ENCODE assay signal across 21 cellular contexts in the genomic region with DNA sequence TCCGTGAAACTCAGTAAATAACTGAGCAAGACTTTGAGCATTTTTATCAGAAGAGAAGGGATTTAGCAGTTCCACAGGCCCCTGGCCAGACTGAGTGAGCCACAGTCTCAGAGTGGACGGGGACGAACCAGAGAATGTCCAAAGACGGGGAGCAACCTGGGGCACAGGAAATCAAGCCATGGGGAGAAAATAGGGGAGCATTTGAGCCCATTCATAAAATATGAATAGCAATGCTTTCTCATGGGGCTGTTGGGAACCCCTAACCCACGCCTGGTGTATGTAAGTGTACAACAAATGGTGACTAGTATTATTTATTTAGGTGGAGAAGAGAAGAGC. TPM values are rescaled to one million over a fixed set of nuclear protein-coding genes. Genes with fewer than 3 reads are reported as not detected.
DNase-seq lines count a peak whose midpoint lies in the region; ATAC-seq and TF ChIP-seq lines count a peak whose summit lies in the region.
"Had no signal": no experiment of that assay in that cellular context is flagged by ENCODE, and none has a peak within 500 bp of the region (broad histone marks: within the 10 kb centered on the region; RNA-seq: fewer than 3 reads in every experiment).

No MANE protein-coding gene starts in this region.

- H3K14ac ChIP-seq in neuronal stem cell (ENCODE audit: low read length): no peak overlapping the region

- H3K27me3 ChIP-seq in neuronal stem cell (ENCODE audit: control insufficient read depth in 3 of 3, insufficient read depth in 3 of 3, low read depth in 1 of 3, low read length in 3 of 3) (peaks cover 0 to 4% (median 0%) of the 10 kb centered on the region in 3 experiments), lower lobe of right lung (ENCODE audit: low read depth) (peaks cover 3% of the 10 kb centered on the region)
- H3K27me3 ChIP-seq: BE2C, colonic mucosa, MG63, neutrophil had no signal

- H2BK5ac ChIP-seq in neuronal stem cell (ENCODE audit: low read length): no peak overlapping the region

- CTCF ChIA-PET in activated CD8-positive, alpha-beta T cell treated with anti-CD3 and anti-CD28 coated beads for 36 hours (lab: Charles Lee): interaction anchor here (0.6 to 4.1 kb wide), 16 partner anchors 9 to 267 kb away, joined by 3 to 30 read pairs (median 4); no protein-coding TSS in a partner anchor
- CTCF ChIA-PET in activated CD8-positive, alpha-beta T cell treated with anti-CD3 and anti-CD28 coated beads, Interleukin-2, amount 10 ng/mL, durations not matched to agents 7 days and 5 days (lab: Charles Lee): interaction anchor here (0.9 to 4.1 kb wide), 8 partner anchors 12 to 251 kb away, joined by 3 to 32 read pairs (median 4); no protein-coding TSS in a partner anchor

- no peak overlapping the region for H4K8ac ChIP-seq in neuronal stem cell (ENCODE audit: low read depth, low read length)

- H3K27me3 Mint-ChIP-seq in activated CD8-positive, alpha-beta T cell treated with anti-CD3 and anti-CD28 coated beads for 36 hours: peaks cover 1% of the 10 kb centered on the region
- peaks cover 2% of the 10 kb centered on the region for H3K27me3 Mint-ChIP-seq in activated CD8-positive, alpha-beta T cell treated with anti-CD3 and anti-CD28 coated beads, Interleukin-2, amount 10 ng/mL, durations not matched to agents 7 days and 5 days (ENCODE audit: low read depth)
- no peaks in the 10 kb centered on the region for H3K27me3 Mint-ChIP-seq in brain

- intact Hi-C loops in activated CD8-positive, alpha-beta T cell treated with anti-CD3 and anti-CD28 coated beads for 36 hours (cut with micrococcal nuclease): no loop called here
- intact Hi-C loops in lower lobe of right lung (cut with DNase I): no loop called here

- no peak overlapping the region for H4K91ac ChIP-seq in neuronal stem cell (ENCODE audit: low read depth, low read length, poor library complexity)

- H3K79me1 ChIP-seq in neuronal stem cell (ENCODE audit: low read depth, low read length): no peaks in the 10 kb centered on the region

- no peak overlapping the region for H3K4me3 ChIP-seq in neuronal stem cell (ENCODE audit: low read length in 2 of 2)
- H3K4me3 ChIP-seq in lower lobe of right lung: no peak overlapping the region
- H3K4me3 ChIP-seq: colonic mucosa, MG63 had no signal

- POLR2A ChIA-PET in activated CD8-positive, alpha-beta T cell treated with anti-CD3 and anti-CD28 coated beads for 36 hours (lab: Charles Lee): no interaction called here
- POLR2A ChIA-PET in activated CD8-positive, alpha-beta T cell treated with anti-CD3 and anti-CD28 coated beads, Interleukin-2, amount 10 ng/mL, durations not matched to agents 7 days and 5 days (lab: Charles Lee): no interaction called here

- H3K27ac Mint-ChIP-seq in activated CD8-positive, alpha-beta T cell treated with anti-CD3 and anti-CD28 coated beads for 36 hours: no peak overlapping the region
- no peak overlapping the region for H3K27ac Mint-ChIP-seq in activated CD8-positive, alpha-beta T cell treated with anti-CD3 and anti-CD28 coated beads, Interleukin-2, amount 10 ng/mL, durations not matched to agents 7 days and 5 days
- peak overlapping the region in 4 of 5 experiments; percentile 31 to 79 (median 52) for H3K27ac Mint-ChIP-seq in brain
- H3K27ac Mint-ChIP-seq: activated T-cell treated with anti-CD3 and anti-CD28 coated beads, Interleukin-2, amount 50 U/mL, for 72 hours had no signal

- no peak overlapping the region for H3K4me3 Mint-ChIP-seq in activated CD8-positive, alpha-beta T cell treated with anti-CD3 and anti-CD28 coated beads for 36 hours
- no peak overlapping the region for H3K4me3 Mint-ChIP-seq in activated CD8-positive, alpha-beta T cell treated with anti-CD3 and anti-CD28 coated beads, Interleukin-2, amount 10 ng/mL, durations not matched to agents 7 days and 5 days
- H3K4me3 Mint-ChIP-seq in brain: peak overlapping the region in 2 of 5 experiments; percentile 5 to 13

- no peak overlapping the region for H2BK12ac ChIP-seq in neuronal stem cell (ENCODE audit: low read length)

- no peak overlapping the region for H2AK5ac ChIP-seq in neuronal stem cell (ENCODE audit: low read depth, low read length)

- no peaks in the 10 kb centered on the region for H3K36me3 Mint-ChIP-seq in activated CD8-positive, alpha-beta T cell treated with anti-CD3 and anti-CD28 coated beads for 36 hours (ENCODE audit: low read depth)
- H3K36me3 Mint-ChIP-seq in activated CD8-positive, alpha-beta T cell treated with anti-CD3 and anti-CD28 coated beads, Interleukin-2, amount 10 ng/mL, durations not matched to agents 7 days and 5 days (ENCODE audit: low read depth): peaks cover 3% of the 10 kb centered on the region
- no peaks in the 10 kb centered on the region for H3K36me3 Mint-ChIP-seq in brain
- H3K36me3 Mint-ChIP-seq: activated naive CD4-positive, alpha-beta T cell treated with anti-CD3 and anti-CD28 coated beads, Interleukin-2, amount 50 U/mL, for 72 hours had no signal

- H3K9ac ChIP-seq in neuronal stem cell (ENCODE audit: low read depth, low read length, poor library complexity): no peak overlapping the region
- H3K9ac ChIP-seq: SK-N-SH had no signal

- H3K9me3 ChIP-seq in neuronal stem cell (replicated peaks in 1 of 2; ENCODE audit: control insufficient read depth in 2 of 2, insufficient read depth in 1 of 2, low read depth in 1 of 2, low read length in 2 of 2) (no peaks in the 10 kb centered on the region), lower lobe of right lung (no peaks in the 10 kb centered on the region)
- H3K9me3 ChIP-seq: BE2C, colonic mucosa, MG63, neutrophil, SK-N-SH had no signal

- no peak for ATAC-seq in activated CD8-positive, alpha-beta T cell treated with anti-CD3 and anti-CD28 coated beads for 36 hours
- no peak for ATAC-seq in activated CD8-positive, alpha-beta T cell treated with anti-CD3 and anti-CD28 coated beads, Interleukin-2, amount 10 ng/mL, durations not matched to agents 7 days and 5 days
- ATAC-seq in GM18870 (IDR thresholded peaks at IDR 0.05; ENCODE audit: unreplicated experiment) (no peak), lower lobe of right lung (no peak)

- peak overlapping the region; percentile 53 for H2AFZ ChIP-seq in neuronal stem cell (ENCODE audit: low read length)

- TF ChIP-seq CTCF in activated CD8-positive, alpha-beta T cell treated with anti-CD3 and anti-CD28 coated beads for 36 hours (IDR thresholded peaks at IDR 0.05): peak; percentile 23
- TF ChIP-seq CTCF in LNCAP (IDR thresholded peaks at IDR 0.05) (peak; percentile 33), brain (conservative IDR thresholded peaks at IDR 0.05) (peak in 1 of 2 experiments; percentile 1), lower lobe of right lung (IDR thresholded peaks at IDR 0.05) (no peak)

- H3K36me3 ChIP-seq in neuronal stem cell (replicated peaks in 1 of 2; ENCODE audit: control insufficient read depth in 2 of 2, insufficient read depth in 2 of 2, low read length in 2 of 2): no peaks in the 10 kb centered on the region
- H3K36me3 ChIP-seq in lower lobe of right lung: no peaks in the 10 kb centered on the region
- H3K36me3 ChIP-seq: BE2C, colonic mucosa, MG63, neutrophil had no signal

- H3K4me2 ChIP-seq in neuronal stem cell (ENCODE audit: insufficient read depth, low read length, poor library complexity, severe bottlenecking): no peak overlapping the region
- H3K4me2 ChIP-seq: SK-N-SH had no signal

- H3K4me1 ChIP-seq in neuronal stem cell (ENCODE audit: control insufficient read depth in 2 of 2, insufficient read depth in 1 of 2, low read depth in 1 of 2, low read length in 2 of 2): peaks cover 3 to 13% of the 10 kb centered on the region in 2 donors
- no peaks in the 10 kb centered on the region for H3K4me1 ChIP-seq in lower lobe of right lung
- H3K4me1 ChIP-seq: colonic mucosa had no signal

- no peak overlapping the region for H3K18ac ChIP-seq in neuronal stem cell (ENCODE audit: low read length)

- no peaks in the 10 kb centered on the region for H3K9me3 Mint-ChIP-seq in activated CD8-positive, alpha-beta T cell treated with anti-CD3 and anti-CD28 coated beads for 36 hours
- peaks cover 4% of the 10 kb centered on the region for H3K9me3 Mint-ChIP-seq in activated CD8-positive, alpha-beta T cell treated with anti-CD3 and anti-CD28 coated beads, Interleukin-2, amount 10 ng/mL, durations not matched to agents 7 days and 5 days (ENCODE audit: insufficient read depth)
- peaks cover 0 to 3% (median 0%) of the 10 kb centered on the region in 5 experiments for H3K9me3 Mint-ChIP-seq in brain
- H3K9me3 Mint-ChIP-seq: activated T-cell treated with anti-CD3 and anti-CD28 coated beads, Interleukin-2, amount 50 U/mL, for 72 hours had no signal

- WGBS in neuronal stem cell (ENCODE audit: extremely low coverage in 2 of 2, insufficient read length in 2 of 2, insufficient replicate concordance in 1 of 2), 2 donors: no CpG with 5 or more reads among the region's 5 CpGs

- DNase-seq in activated CD8-positive, alpha-beta T cell treated with anti-CD3 and anti-CD28 coated beads for 36 hours: no peak
- no peak for DNase-seq in activated CD8-positive, alpha-beta T cell treated with anti-CD3 and anti-CD28 coated beads, Interleukin-2, amount 10 ng/mL, durations not matched to agents 7 days and 5 days
- DNase-seq in neuronal stem cell (ENCODE audit: low spot score) (no peak), lower lobe of right lung (no peak), NCI-H1048 (lab: John Stamatoyannopoulos, UW) (no peak)
- DNase-seq: NCI-H1694, T1000 had no signal

- no peak overlapping the region for H2BK15ac ChIP-seq in neuronal stem cell (ENCODE audit: low read length)

- H3K27ac ChIP-seq in neuronal stem cell (replicated peaks; ENCODE audit: low read length): no peak overlapping the region
- H3K27ac ChIP-seq in lower lobe of right lung: no peak overlapping the region
- H3K27ac ChIP-seq: colonic mucosa, neutrophil had no signal

- no peak overlapping the region for H2BK120ac ChIP-seq in neuronal stem cell (ENCODE audit: low read depth, low read length)

- peaks cover 7% of the 10 kb centered on the region for H3K4me1 Mint-ChIP-seq in activated CD8-positive, alpha-beta T cell treated with anti-CD3 and anti-CD28 coated beads for 36 hours (ENCODE audit: low read depth)
- H3K4me1 Mint-ChIP-seq in activated CD8-positive, alpha-beta T cell treated with anti-CD3 and anti-CD28 coated beads, Interleukin-2, amount 10 ng/mL, durations not matched to agents 7 days and 5 days (ENCODE audit: low read depth): peaks cover 15% of the 10 kb centered on the region
- peaks cover 24% of the 10 kb centered on the region for H3K4me1 Mint-ChIP-seq in brain

- no peak overlapping the region for H3K23ac ChIP-seq in neuronal stem cell (ENCODE audit: low read depth, low read length, poor library complexity)

- no peak overlapping the region for H3K4ac ChIP-seq in neuronal stem cell (ENCODE audit: low read length)

RNA-seq across cellular contexts. Expression of gene VSIG10L2, which starts 3.6 kb away (rescaled TPM):
- total RNA-seq in activated CD8-positive, alpha-beta T cell treated with anti-CD3 and anti-CD28 coated beads for 36 hours: not detected
- total RNA-seq in activated CD8-positive, alpha-beta T cell treated with anti-CD3 and anti-CD28 coated beads, Interleukin-2, amount 10 ng/mL, durations not matched to agents 7 days and 5 days: not detected
- polyA plus RNA-seq in brain (ENCODE audit: insufficient read depth, low read depth, low replicate concordance): not detected
- not detected for polyA plus RNA-seq in neuronal stem cell (2013, experiment 1 of 2)
- polyA plus RNA-seq in neuronal stem cell (2013, experiment 2 of 2): not detected
- total RNA-seq in lower lobe of right lung: not detected
- total RNA-seq: A172; activated naive CD4-positive, alpha-beta T cell treated with anti-CD3 and anti-CD28 coated beads, Interleukin-2, amount 50 U/mL, for 72 hours; activated T-cell treated with anti-CD3 and anti-CD28 coated beads, Interleukin-2, amount 50 U/mL, for 72 hours; colonic mucosa; fibroblast of lung; glomerular endothelial cell; left colon had no signal
- polyA plus RNA-seq: fibroblast of lung had no signal

RNA-seq across cellular contexts. Expression of gene DDX25, which starts 37.9 kb away (rescaled TPM):
- total RNA-seq in activated CD8-positive, alpha-beta T cell treated with anti-CD3 and anti-CD28 coated beads for 36 hours: under 1 TPM; 0.43 to 0.54 TPM
- total RNA-seq in activated CD8-positive, alpha-beta T cell treated with anti-CD3 and anti-CD28 coated beads, Interleukin-2, amount 10 ng/mL, durations not matched to agents 7 days and 5 days: not detected
- 17.7 TPM for polyA plus RNA-seq in brain (ENCODE audit: insufficient read depth, low read depth, low replicate concordance)
- polyA plus RNA-seq in neuronal stem cell (2013, experiment 1 of 2): 7.2 TPM
- 7.3 TPM for polyA plus RNA-seq in neuronal stem cell (2013, experiment 2 of 2)
- not detected for total RNA-seq in lower lobe of right lung
- total RNA-seq: A172, fibroblast of lung, glomerular endothelial cell had no signal
- polyA plus RNA-seq: fibroblast of lung had no signal

RNA-seq across cellular contexts. Expression of gene PUS3, which starts 39.2 kb away (rescaled TPM):
- 10 to 100 TPM; 15.4 to 15.5 TPM for total RNA-seq in activated CD8-positive, alpha-beta T cell treated with anti-CD3 and anti-CD28 coated beads for 36 hours
- 10 to 100 TPM; 11.9 to 16.0 TPM for total RNA-seq in activated CD8-positive, alpha-beta T cell treated with anti-CD3 and anti-CD28 coated beads, Interleukin-2, amount 10 ng/mL, durations not matched to agents 7 days and 5 days
- polyA plus RNA-seq in brain (ENCODE audit: insufficient read depth, low read depth, low replicate concordance): 11.7 TPM
- 16.9 TPM for polyA plus RNA-seq in neuronal stem cell (2013, experiment 1 of 2)
- polyA plus RNA-seq in neuronal stem cell (2013, experiment 2 of 2): 18.4 TPM
- 10.0 TPM for total RNA-seq in lower lobe of right lung

RNA-seq across cellular contexts. Expression of gene HYLS1, which starts 54.8 kb away (rescaled TPM):
- 1 to 10 TPM; 4.6 to 5.2 TPM for total RNA-seq in activated CD8-positive, alpha-beta T cell treated with anti-CD3 and anti-CD28 coated beads for 36 hours
- total RNA-seq in activated CD8-positive, alpha-beta T cell treated with anti-CD3 and anti-CD28 coated beads, Interleukin-2, amount 10 ng/mL, durations not matched to agents 7 days and 5 days: 10 to 100 TPM; 11.1 to 11.7 TPM
- polyA plus RNA-seq in brain (ENCODE audit: insufficient read depth, low read depth, low replicate concordance): 15.3 TPM
- 7.1 TPM for polyA plus RNA-seq in neuronal stem cell (2013, experiment 1 of 2)
- 6.8 TPM for polyA plus RNA-seq in neuronal stem cell (2013, experiment 2 of 2)
- 4.5 TPM for total RNA-seq in lower lobe of right lung

Comparison
In these comparisons a context has a peak if more than half of its experiments do, and no peak if none do; other contexts are left out.
1. H3K27ac Mint-ChIP-seq: peak in brain (4 of 5); none in activated CD8-positive, alpha-beta T cell treated with anti-CD3 and anti-CD28 coated beads for 36 hours (single experiment) and activated CD8-positive, alpha-beta T cell treated with anti-CD3 and anti-CD28 coated beads, Interleukin-2, amount 10 ng/mL, durations not matched to agents 7 days and 5 days (single experiment).